In genomic region chr16:2575839-2576238, GRCh38 we compare ENCODE assay signal across 4 cellular contexts. TPM values are rescaled to one million over a fixed set of nuclear protein-coding genes. Genes with fewer than 3 reads are reported as not detected.
"Had no signal": no experiment of that assay in that cellular context is flagged by ENCODE, and none has a peak within 500 bp of the region (broad histone marks: within the 10 kb centered on the region; RNA-seq: fewer than 3 reads in every experiment).

No MANE protein-coding gene starts in this region.

RNA-seq across cellular contexts. Expression of gene CEMP1, which starts 44.6 kb away (rescaled TPM):
- total RNA-seq: HepG2, HT1080, IMR-90, K562 had no signal
- polyA plus RNA-seq: HepG2, IMR-90 had no signal
